In genomic region chr18:79875531-79875919, GRCh38 we compare ENCODE assay signal across 21 cellular contexts.
"Had no signal": no experiment of that assay in that cellular context is flagged by ENCODE, and none has a peak within 500 bp of the region (broad histone marks: within the 10 kb centered on the region; RNA-seq: fewer than 3 reads in every experiment).

No MANE protein-coding gene starts in this region.

- H3K36me3 Mint-ChIP-seq: activated naive CD8-positive, alpha-beta T cell treated with anti-CD3 and anti-CD28 coated beads, Interleukin-2, amount 10 ng/mL, durations not matched to agents 7 days and 5 days; naive B cell; stimulated activated effector memory CD8-positive, alpha-beta T cell treated with anti-CD3 and anti-CD28 coated beads, Interleukin-12 subunit alpha, Interleukin-12 subunit beta, amount 100 ng/mL, for 72 hours had no signal

- H3K36me3 ChIP-seq: breast epithelium, SJSA1, tibial artery had no signal

- ATAC-seq: activated CD8-positive, alpha-beta T cell treated with anti-CD3 and anti-CD28 coated beads for 36 hours; stimulated activated effector memory CD8-positive, alpha-beta T cell treated with anti-CD3 and anti-CD28 coated beads, Interleukin-12 subunit alpha, Interleukin-12 subunit beta, amount 100 ng/mL, for 72 hours; stimulated activated naive CD8-positive, alpha-beta T cell treated with anti-CD3 and anti-CD28 coated beads, Interleukin-15, amount 100 ng/mL, for 72 hours had no signal

- H3K27ac Mint-ChIP-seq: activated B cell treated with CpG ODN at 0.5 μM for 24 hours; activated CD8-positive, alpha-beta T cell treated with anti-CD3 and anti-CD28 coated beads for 36 hours; activated naive CD4-positive, alpha-beta T cell treated with anti-CD3 and anti-CD28 coated beads for 36 hours; activated naive CD8-positive, alpha-beta T cell treated with anti-CD3 and anti-CD28 coated beads, Interleukin-2, amount 10 ng/mL, durations not matched to agents 7 days and 5 days; naive B cell; progenitor cell of endocrine pancreas; stimulated activated effector memory CD8-positive, alpha-beta T cell treated with anti-CD3 and anti-CD28 coated beads, Interleukin-12 subunit alpha, Interleukin-12 subunit beta, amount 100 ng/mL, for 72 hours; stimulated activated naive CD8-positive, alpha-beta T cell treated with anti-CD3 and anti-CD28 coated beads, Interleukin-15, amount 100 ng/mL, for 72 hours had no signal

- H3K27me3 ChIP-seq: SJSA1 had no signal

- DNase-seq: activated B cell treated with CpG ODN at 0.5 μM for 24 hours; activated CD4-positive, alpha-beta T cell treated with anti-CD3 and anti-CD28 coated beads for 4 hours; activated CD8-positive, alpha-beta T cell treated with anti-CD3 and anti-CD28 coated beads for 36 hours; activated naive CD4-positive, alpha-beta T cell treated with anti-CD3 and anti-CD28 coated beads for 36 hours; activated T-cell treated with anti-CD3 and anti-CD28 coated beads, Interleukin-2, amount 50 U/mL, for 1 hour; amniotic stem cell; cortex of kidney; mesenchymal stem cell; naive B cell; retina; stimulated activated CD4-positive, alpha-beta T cell treated with anti-CD3 and anti-CD28 coated beads, Interleukin-12 subunit alpha, Interleukin-12 subunit beta, amount 100 ng/mL, for 4 hours; stimulated activated CD4-positive, alpha-beta T cell treated with anti-CD3 and anti-CD28 coated beads, Interleukin-1b, Interleukin-23, amount 100 ng/mL, for 48 hours; T-helper 9 cell; tibial artery had no signal

- H3K4me3 Mint-ChIP-seq: activated B cell treated with CpG ODN at 0.5 μM for 24 hours; activated CD8-positive, alpha-beta T cell treated with anti-CD3 and anti-CD28 coated beads for 36 hours; activated naive CD4-positive, alpha-beta T cell treated with anti-CD3 and anti-CD28 coated beads for 36 hours; activated naive CD8-positive, alpha-beta T cell treated with anti-CD3 and anti-CD28 coated beads, Interleukin-2, amount 10 ng/mL, durations not matched to agents 7 days and 5 days; naive B cell; neural crest cell; stimulated activated effector memory CD8-positive, alpha-beta T cell treated with anti-CD3 and anti-CD28 coated beads, Interleukin-12 subunit alpha, Interleukin-12 subunit beta, amount 100 ng/mL, for 72 hours; stimulated activated naive CD8-positive, alpha-beta T cell treated with anti-CD3 and anti-CD28 coated beads, Interleukin-15, amount 100 ng/mL, for 72 hours had no signal

- H3K4me1 Mint-ChIP-seq: activated B cell treated with CpG ODN at 0.5 μM for 24 hours; activated naive CD8-positive, alpha-beta T cell treated with anti-CD3 and anti-CD28 coated beads, Interleukin-2, amount 10 ng/mL, durations not matched to agents 7 days and 5 days; naive B cell; neural crest cell; stimulated activated effector memory CD8-positive, alpha-beta T cell treated with anti-CD3 and anti-CD28 coated beads, Interleukin-12 subunit alpha, Interleukin-12 subunit beta, amount 100 ng/mL, for 72 hours; stimulated activated naive CD8-positive, alpha-beta T cell treated with anti-CD3 and anti-CD28 coated beads, Interleukin-15, amount 100 ng/mL, for 72 hours had no signal

- H3K9me3 ChIP-seq: breast epithelium, SJSA1, tibial artery had no signal

- H3K4me1 ChIP-seq: SJSA1 had no signal

- H3K27ac ChIP-seq: breast epithelium, SJSA1, tibial artery had no signal

- H3K9me3 Mint-ChIP-seq: activated B cell treated with CpG ODN at 0.5 μM for 24 hours; activated CD8-positive, alpha-beta T cell treated with anti-CD3 and anti-CD28 coated beads for 36 hours; activated naive CD4-positive, alpha-beta T cell treated with anti-CD3 and anti-CD28 coated beads for 36 hours; activated naive CD8-positive, alpha-beta T cell treated with anti-CD3 and anti-CD28 coated beads, Interleukin-2, amount 10 ng/mL, durations not matched to agents 7 days and 5 days; stimulated activated effector memory CD8-positive, alpha-beta T cell treated with anti-CD3 and anti-CD28 coated beads, Interleukin-12 subunit alpha, Interleukin-12 subunit beta, amount 100 ng/mL, for 72 hours had no signal

- H3K27me3 Mint-ChIP-seq: activated B cell treated with CpG ODN at 0.5 μM for 24 hours; activated CD8-positive, alpha-beta T cell treated with anti-CD3 and anti-CD28 coated beads for 36 hours; activated naive CD8-positive, alpha-beta T cell treated with anti-CD3 and anti-CD28 coated beads, Interleukin-2, amount 10 ng/mL, durations not matched to agents 7 days and 5 days; stimulated activated naive CD8-positive, alpha-beta T cell treated with anti-CD3 and anti-CD28 coated beads, Interleukin-15, amount 100 ng/mL, for 72 hours had no signal

- H3K4me3 ChIP-seq: SJSA1, tibial artery had no signal
